In the genomic region with DNA sequence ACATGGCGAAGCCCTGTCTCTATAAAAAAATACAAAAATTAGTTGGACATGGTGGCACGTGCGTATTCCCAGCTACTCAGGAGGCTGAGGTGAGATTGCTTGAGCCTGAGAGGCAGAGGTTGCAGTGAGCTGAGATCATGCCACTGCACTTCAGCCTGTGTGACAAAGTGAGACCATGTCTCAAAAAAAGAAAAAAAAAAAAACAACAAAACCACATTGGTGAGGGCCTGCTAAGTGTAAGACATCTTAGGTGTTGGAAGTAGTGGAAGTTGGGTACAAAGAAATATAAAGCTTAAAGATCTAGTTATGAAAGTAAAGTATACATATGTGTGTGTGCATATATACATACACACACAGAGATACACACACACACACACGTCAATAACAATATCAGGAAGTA, we compare ENCODE assay signal across 26 cellular contexts.
DNase-seq lines count a peak whose midpoint lies in the region; ATAC-seq, FAIRE-seq and TF ChIP-seq lines count a peak whose summit lies in the region.
"Had no signal": no experiment of that assay in that cellular context is flagged by ENCODE, and none has a peak within 500 bp of the region (broad histone marks: within the 10 kb centered on the region; RNA-seq: fewer than 3 reads in every experiment).

No MANE protein-coding gene starts in this region.

- H3K9me3 ChIP-seq in KOPT-K1 (ENCODE audit: insufficient read depth, low read length, poor library complexity, severe bottlenecking), result peaks cover 7% of the 10 kb centered on the region
- H3K9me3 ChIP-seq: BE2C, SJSA1 had no signal

- CTCF ChIA-PET in activated CD4-positive, alpha-beta T cell treated with anti-CD3 and anti-CD28 coated beads, Interleukin-2, amount 10 ng/mL, durations not matched to agents 7 days and 5 days (lab: Charles Lee), result interaction anchor here (0.6 kb wide), 1 partner anchor 577 kb away, joined by 3 read pairs; no protein-coding TSS in a partner anchor

- peaks cover 11% of the 10 kb centered on the region for H3K36me3 Mint-ChIP-seq in activated CD4-positive, alpha-beta T cell treated with anti-CD3 and anti-CD28 coated beads, Interleukin-2, amount 10 ng/mL, durations not matched to agents 7 days and 5 days (ENCODE audit: low read depth)
- peaks cover 11% of the 10 kb centered on the region for H3K36me3 Mint-ChIP-seq in effector memory CD8-positive, alpha-beta T cell (ENCODE audit: insufficient read depth)

- DNase-seq in activated CD4-positive, alpha-beta T cell treated with anti-CD3 and anti-CD28 coated beads, Interleukin-2, amount 10 ng/mL, durations not matched to agents 7 days and 5 days, result no peak
- no peak for DNase-seq in activated CD4-positive, alpha-beta T cell treated with anti-CD3 and anti-CD28 coated beads, Interleukin-2, amount 50 U/mL, for 1 hour
- no peak for DNase-seq in effector memory CD8-positive, alpha-beta T cell
- DNase-seq in NCI-H2227 treated with DMSO at 0.1 percent for 48 hours (lab: John Stamatoyannopoulos, UW) (no peak), NCI-H526 (lab: John Stamatoyannopoulos, UW) (no peak), D721Med (ENCODE audit: insufficient read length, low spot score) (no peak)
- no peak for DNase-seq in stimulated activated CD4-positive, alpha-beta T cell treated with anti-CD3 and anti-CD28 coated beads, Interleukin-4, amount 100 ng/mL, for 24 hours
- DNase-seq: BE2C, Calu3, DMS153, Karpas-422, NCI-H1092 treated with DMSO at 0.1 percent for 48 hours, NCI-H1436, NCI-H1930, NCI-H2107, NCI-H524 treated with DMSO at 0.1 percent for 48 hours, NCI-H82, PC-9 had no signal

- peaks cover 3% of the 10 kb centered on the region for H3K9me3 Mint-ChIP-seq in activated CD4-positive, alpha-beta T cell treated with anti-CD3 and anti-CD28 coated beads, Interleukin-2, amount 10 ng/mL, durations not matched to agents 7 days and 5 days
- H3K9me3 Mint-ChIP-seq in effector memory CD8-positive, alpha-beta T cell, result no peaks in the 10 kb centered on the region
- H3K9me3 Mint-ChIP-seq: IgD-negative memory B cell had no signal

- H3K27ac Mint-ChIP-seq in activated CD4-positive, alpha-beta T cell treated with anti-CD3 and anti-CD28 coated beads, Interleukin-2, amount 10 ng/mL, durations not matched to agents 7 days and 5 days, result peak overlapping the region; percentile 33
- peak overlapping the region; percentile 67 to 85 for H3K27ac Mint-ChIP-seq in effector memory CD8-positive, alpha-beta T cell
- H3K27ac Mint-ChIP-seq: IgD-negative memory B cell had no signal

- no peaks in the 10 kb centered on the region for H3K27me3 Mint-ChIP-seq in activated CD4-positive, alpha-beta T cell treated with anti-CD3 and anti-CD28 coated beads, Interleukin-2, amount 10 ng/mL, durations not matched to agents 7 days and 5 days
- no peaks in the 10 kb centered on the region for H3K27me3 Mint-ChIP-seq in effector memory CD8-positive, alpha-beta T cell
- H3K27me3 Mint-ChIP-seq: IgD-negative memory B cell had no signal

- no peak for FAIRE-seq in D721Med (lab: Jason Lieb, UNC)
- FAIRE-seq: GM18507 had no signal

- POLR2A ChIA-PET in activated CD4-positive, alpha-beta T cell treated with anti-CD3 and anti-CD28 coated beads, Interleukin-2, amount 10 ng/mL, durations not matched to agents 7 days and 5 days (lab: Charles Lee), result no interaction called here

- no peak overlapping the region for H3K4me3 Mint-ChIP-seq in activated CD4-positive, alpha-beta T cell treated with anti-CD3 and anti-CD28 coated beads, Interleukin-2, amount 10 ng/mL, durations not matched to agents 7 days and 5 days
- peak overlapping the region; percentile 54 to 59 for H3K4me3 Mint-ChIP-seq in effector memory CD8-positive, alpha-beta T cell

- no peak for TF ChIP-seq CTCF in D721Med (IDR thresholded peaks at IDR 0.05; ENCODE audit: insufficient read depth, missing control alignments)

- H3K4me1 Mint-ChIP-seq in activated CD4-positive, alpha-beta T cell treated with anti-CD3 and anti-CD28 coated beads, Interleukin-2, amount 10 ng/mL, durations not matched to agents 7 days and 5 days, result peaks cover 36% of the 10 kb centered on the region
- peaks cover 42 to 60% of the 10 kb centered on the region in 2 donors for H3K4me1 Mint-ChIP-seq in effector memory CD8-positive, alpha-beta T cell (ENCODE audit: low read depth in 2 of 2)

- peak overlapping the region; percentile 99 for H3K27ac ChIP-seq in KOPT-K1 (ENCODE audit: low read depth, low read length, poor library complexity, severe bottlenecking)
- H3K27ac ChIP-seq: 22Rv1, HL-60, PC-9, SJSA1 had no signal

- ATAC-seq in effector memory CD8-positive, alpha-beta T cell (replicated peaks), result peak; percentile 46
- ATAC-seq: HCT116, Right ventricle myocardium inferior had no signal

- peaks cover 23% of the 10 kb centered on the region for H3K36me3 ChIP-seq in KOPT-K1 (ENCODE audit: insufficient read depth, low read length)
- H3K36me3 ChIP-seq: BE2C, SJSA1 had no signal
